ENCODE assay signal across 13 cellular contexts in the genomic region with DNA sequence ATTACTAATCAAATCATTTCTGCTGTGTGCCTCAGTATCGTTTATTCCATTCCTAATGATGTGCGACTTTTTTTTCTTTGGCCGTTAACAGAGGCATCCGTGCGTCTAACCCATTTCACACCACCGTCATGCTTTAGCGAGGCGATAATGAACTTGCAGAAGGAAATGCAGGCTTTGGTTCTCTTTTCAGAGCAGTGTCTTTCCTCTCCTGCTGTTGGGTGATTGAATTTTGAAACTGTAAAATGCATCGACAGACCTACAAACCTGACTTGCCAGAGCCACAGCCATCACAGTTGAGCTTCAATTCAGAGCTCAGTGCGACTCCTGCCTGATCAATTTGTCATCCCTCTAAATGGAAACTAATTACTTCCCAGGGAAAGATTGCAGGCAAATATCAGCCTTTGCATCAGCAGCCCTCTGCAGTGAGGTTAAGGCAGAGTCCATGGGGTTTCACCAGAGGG.
DNase-seq lines count a peak whose midpoint lies in the region; ATAC-seq, FAIRE-seq and TF ChIP-seq lines count a peak whose summit lies in the region.
"Had no signal": no experiment of that assay in that cellular context is flagged by ENCODE, and none has a peak within 500 bp of the region (broad histone marks: within the 10 kb centered on the region; RNA-seq: fewer than 3 reads in every experiment).

No MANE protein-coding gene starts in this region.

- no peaks in the 10 kb centered on the region for H3K27me3 ChIP-seq in CD8-positive, alpha-beta memory T cell (ENCODE audit: insufficient read depth, low read length, poor library complexity, severe bottlenecking)
- H3K27me3 ChIP-seq in bronchial epithelial cell (ENCODE audit: control insufficient read depth, insufficient read depth, low read length), result no peaks in the 10 kb centered on the region

- peaks cover 0 to 4% (median 0%) of the 10 kb centered on the region in 3 donors for H3K36me3 Mint-ChIP-seq in CD8-positive, alpha-beta memory T cell
- H3K36me3 Mint-ChIP-seq in natural killer cell treated with Interleukin-12 subunit alpha and Interleukin-12 subunit beta and Interleukin-15 and Interleukin-18, amount 100 ng/mL, for 72 hours, result no peaks in the 10 kb centered on the region

- H3K4me1 Mint-ChIP-seq in CD8-positive, alpha-beta memory T cell, result peaks cover 33 to 46% (median 37%) of the 10 kb centered on the region in 3 donors
- peaks cover 39% of the 10 kb centered on the region in 2 donors for H3K4me1 Mint-ChIP-seq in natural killer cell treated with Interleukin-12 subunit alpha and Interleukin-12 subunit beta and Interleukin-15 and Interleukin-18, amount 100 ng/mL, for 72 hours (ENCODE audit: low read depth in 2 of 2)

- peak overlapping the region in 6 of 8 donors; percentile 30 to 84 (median 67) for H3K27ac Mint-ChIP-seq in CD8-positive, alpha-beta memory T cell
- peak overlapping the region in 1 of 2 donors; percentile 57 for H3K27ac Mint-ChIP-seq in natural killer cell treated with Interleukin-12 subunit alpha and Interleukin-12 subunit beta and Interleukin-15 and Interleukin-18, amount 100 ng/mL, for 72 hours

- peak; percentile 43 for ATAC-seq in GM19452 (IDR thresholded peaks at IDR 0.05; ENCODE audit: unreplicated experiment)
- no peak for ATAC-seq in natural killer cell treated with Interleukin-12 subunit alpha and Interleukin-12 subunit beta and Interleukin-15 and Interleukin-18, amount 100 ng/mL, for 72 hours
- ATAC-seq in HG03354 (IDR thresholded peaks at IDR 0.05; ENCODE audit: poor library complexity, severe bottlenecking, unreplicated experiment), result no peak

- H3K27me3 Mint-ChIP-seq in CD8-positive, alpha-beta memory T cell, result no peaks in the 10 kb centered on the region
- H3K27me3 Mint-ChIP-seq in natural killer cell treated with Interleukin-12 subunit alpha and Interleukin-12 subunit beta and Interleukin-15 and Interleukin-18, amount 100 ng/mL, for 72 hours, result peaks cover 6 to 7% of the 10 kb centered on the region in 2 donors

- no peak for TF ChIP-seq CTCF in bronchial epithelial cell (IDR thresholded peaks at IDR 0.05; ENCODE audit: insufficient read depth, low read length, severe bottlenecking)

- CTCF ChIA-PET in CD8-positive, alpha-beta memory T cell (lab: Charles Lee), result interaction anchor here (1.9 to 3.8 kb wide), 2 partner anchors 48 to 52 kb away, joined by 4 to 16 read pairs; no protein-coding TSS in a partner anchor

- FAIRE-seq in bronchial epithelial cell (lab: Jason Lieb, UNC), result peak; percentile 7
- FAIRE-seq: H54, HTR-8/SVneo had no signal

- H3K4me3 Mint-ChIP-seq in CD8-positive, alpha-beta memory T cell, result peak overlapping the region in 2 of 7 donors; percentile 7 to 24
- peak overlapping the region; percentile 38 for H3K4me3 Mint-ChIP-seq in natural killer cell treated with Interleukin-12 subunit alpha and Interleukin-12 subunit beta and Interleukin-15 and Interleukin-18, amount 100 ng/mL, for 72 hours

- H3K27ac ChIP-seq in CD8-positive, alpha-beta memory T cell (ENCODE audit: low read depth, low read length), result no peak overlapping the region

- H3K36me3 ChIP-seq in CD8-positive, alpha-beta memory T cell (ENCODE audit: insufficient read depth, low read length), result no peaks in the 10 kb centered on the region
- H3K36me3 ChIP-seq in bronchial epithelial cell (ENCODE audit: control insufficient read depth, insufficient read depth, low read length), result no peaks in the 10 kb centered on the region

- peaks cover 26% of the 10 kb centered on the region for H3K4me1 ChIP-seq in CD8-positive, alpha-beta memory T cell (ENCODE audit: insufficient read depth, low read length)

- no peaks in the 10 kb centered on the region for H3K9me3 ChIP-seq in CD8-positive, alpha-beta memory T cell (ENCODE audit: low read length)

- POLR2A ChIA-PET in CD8-positive, alpha-beta memory T cell (lab: Charles Lee), result no interaction called here

- H3K4me3 ChIP-seq in CD8-positive, alpha-beta memory T cell (ENCODE audit: low read length), result no peak overlapping the region
- H3K4me3 ChIP-seq in bronchial epithelial cell (ENCODE audit: low read depth, low read length), result no peak overlapping the region

- no peaks in the 10 kb centered on the region for H3K9me3 Mint-ChIP-seq in CD8-positive, alpha-beta memory T cell
- H3K9me3 Mint-ChIP-seq in natural killer cell treated with Interleukin-12 subunit alpha and Interleukin-12 subunit beta and Interleukin-15 and Interleukin-18, amount 100 ng/mL, for 72 hours, result no peaks in the 10 kb centered on the region

- no peak for DNase-seq in CD8-positive, alpha-beta memory T cell
- no peak for DNase-seq in bronchial epithelial cell (ENCODE audit: low read depth)
- DNase-seq in natural killer cell treated with Interleukin-12 subunit alpha and Interleukin-12 subunit beta and Interleukin-15 and Interleukin-18, amount 100 ng/mL, for 72 hours (ENCODE audit: low spot score), result no peak
- DNase-seq in NCI-H1105 (lab: John Stamatoyannopoulos, UW), result no peak
- no peak for DNase-seq in hypothalamus (lab: John Stamatoyannopoulos, UW)
- DNase-seq: ACHN, NCI-H146, NCI-H345, NCI-H748 treated with DMSO at 0.1 percent for 48 hours had no signal
